1 cellular context compared by ENCODE assay signal in genomic region chr5:96943829-96944228, GRCh38.
TF ChIP-seq lines count a peak whose summit lies in the region.

No MANE protein-coding gene starts in this region.

TF ChIP-seq in WTC11, 78 proteins besides CTCF, POLR2A, EP300 and RAD21 (continued from another document):
- TF ChIP-seq E2F4 (CRISPR knock-in tag; IDR thresholded peaks at IDR 0.05; ENCODE audit: borderline replicate concordance, low read depth) (no peak), MLX (CRISPR knock-in tag; IDR thresholded peaks at IDR 0.05) (no peak), ERG (CRISPR knock-in tag; IDR thresholded peaks at IDR 0.05) (no peak), ESRRA (CRISPR knock-in tag; IDR thresholded peaks at IDR 0.05; ENCODE audit: borderline replicate concordance) (no peak), E2F1 (CRISPR knock-in tag; IDR thresholded peaks at IDR 0.05) (no peak), ZBTB21 (CRISPR knock-in tag; IDR thresholded peaks at IDR 0.05; ENCODE audit: borderline replicate concordance) (no peak)
